Comparison of ENCODE assay signal across 21 cellular contexts in genomic region chr1:117630423-117630998, GRCh38. TPM values are rescaled to one million over a fixed set of nuclear protein-coding genes. Genes with fewer than 3 reads are reported as not detected.
A peak's percentile ranks its signal among the peaks of the same experiment; 100 is the strongest.
DNase-seq lines count a peak whose midpoint lies in the region; ATAC-seq, FAIRE-seq and TF ChIP-seq lines count a peak whose summit lies in the region.
"Had no signal": no experiment of that assay in that cellular context is flagged by ENCODE, and none has a peak within 500 bp of the region (broad histone marks: within the 10 kb centered on the region; RNA-seq: fewer than 3 reads in every experiment).

No MANE protein-coding gene starts in this region.

- FAIRE-seq in GM12891 (lab: Jason Lieb, UNC): no peak
- FAIRE-seq: D721Med had no signal

- no peak overlapping the region for H3K4me3 Mint-ChIP-seq in activated CD8-positive, alpha-beta T cell treated with anti-CD3 and anti-CD28 coated beads, Interleukin-2, amount 10 ng/mL, durations not matched to agents 7 days and 5 days
- no peak overlapping the region for H3K4me3 Mint-ChIP-seq in activated CD8-positive, alpha-beta T cell treated with anti-CD3 and anti-CD28 coated beads for 36 hours
- H3K4me3 Mint-ChIP-seq in activated B cell treated with CpG ODN at 0.5 μM for 24 hours: no peak overlapping the region
- H3K4me3 Mint-ChIP-seq: effector memory CD8-positive, alpha-beta T cell; HFFc6; naive thymus-derived CD8-positive, alpha-beta T cell had no signal

- peaks cover 21% of the 10 kb centered on the region for H3K36me3 Mint-ChIP-seq in activated CD8-positive, alpha-beta T cell treated with anti-CD3 and anti-CD28 coated beads, Interleukin-2, amount 10 ng/mL, durations not matched to agents 7 days and 5 days (ENCODE audit: low read depth)
- H3K36me3 Mint-ChIP-seq in activated CD8-positive, alpha-beta T cell treated with anti-CD3 and anti-CD28 coated beads for 36 hours (ENCODE audit: low read depth): no peaks in the 10 kb centered on the region
- H3K36me3 Mint-ChIP-seq in activated B cell treated with CpG ODN at 0.5 μM for 24 hours (ENCODE audit: low read depth): peaks cover 31% of the 10 kb centered on the region

- H3K27me3 ChIP-seq in stomach: no peaks in the 10 kb centered on the region
- H3K27me3 ChIP-seq: BLaER1 treated with 17β-estradiol and CSF1 and Interleukin-3, amounts not matched to agents 10 nM and 100 nM had no signal

- no peak for DNase-seq in activated CD8-positive, alpha-beta T cell treated with anti-CD3 and anti-CD28 coated beads, Interleukin-2, amount 10 ng/mL, durations not matched to agents 7 days and 5 days
- DNase-seq in activated CD8-positive, alpha-beta T cell treated with anti-CD3 and anti-CD28 coated beads for 36 hours: no peak
- DNase-seq in activated B cell treated with CpG ODN at 0.5 μM for 24 hours: no peak
- DNase-seq in left lobe of liver (ENCODE audit: low spot score): peak; percentile 55
- no peak for DNase-seq in stomach
- DNase-seq in erythroblast (lab: John Stamatoyannopoulos, UW): no peak
- DNase-seq in GM12891 (ENCODE audit: insufficient read length, low spot score): no peak
- DNase-seq: activated CD4-positive, alpha-beta T cell treated with anti-CD3 and anti-CD28 coated beads for 4 hours; activated naive CD4-positive, alpha-beta T cell; effector memory CD8-positive, alpha-beta T cell; HFFc6; KBM-7; naive thymus-derived CD8-positive, alpha-beta T cell; NCI-H1930; NCI-H446; stimulated activated CD4-positive, alpha-beta T cell treated with anti-CD3 and anti-CD28 coated beads, Interleukin-4, amount 100 ng/mL, for 1 hour; SW 1271 had no signal

- 56 to 80% (median 62%) methylated on average over 11 to 15 of the region's 15 CpGs for WGBS in stomach, 5 donors

- no peaks in the 10 kb centered on the region for H3K36me3 ChIP-seq in stomach
- H3K36me3 ChIP-seq: BLaER1 treated with 17β-estradiol and CSF1 and Interleukin-3, amounts not matched to agents 10 nM and 100 nM had no signal

- H3K27me3 Mint-ChIP-seq in activated CD8-positive, alpha-beta T cell treated with anti-CD3 and anti-CD28 coated beads, Interleukin-2, amount 10 ng/mL, durations not matched to agents 7 days and 5 days (ENCODE audit: low read depth): peaks cover 6% of the 10 kb centered on the region
- H3K27me3 Mint-ChIP-seq in activated CD8-positive, alpha-beta T cell treated with anti-CD3 and anti-CD28 coated beads for 36 hours: peaks cover 24% of the 10 kb centered on the region
- no peaks in the 10 kb centered on the region for H3K27me3 Mint-ChIP-seq in activated B cell treated with CpG ODN at 0.5 μM for 24 hours
- H3K27me3 Mint-ChIP-seq: effector memory CD8-positive, alpha-beta T cell had no signal

- intact Hi-C loops in activated CD8-positive, alpha-beta T cell treated with anti-CD3 and anti-CD28 coated beads for 36 hours (cut with micrococcal nuclease): no loop called here
- intact Hi-C loops in activated B cell treated with CpG ODN at 0.5 μM for 24 hours (cut with micrococcal nuclease): no loop called here
- intact Hi-C loops in stomach (cut with DNase I; ENCODE audit: low total_unique reads): no loop called here

- H3K9me3 Mint-ChIP-seq in activated CD8-positive, alpha-beta T cell treated with anti-CD3 and anti-CD28 coated beads, Interleukin-2, amount 10 ng/mL, durations not matched to agents 7 days and 5 days (ENCODE audit: insufficient read depth): no peaks in the 10 kb centered on the region
- no peaks in the 10 kb centered on the region for H3K9me3 Mint-ChIP-seq in activated CD8-positive, alpha-beta T cell treated with anti-CD3 and anti-CD28 coated beads for 36 hours
- no peaks in the 10 kb centered on the region for H3K9me3 Mint-ChIP-seq in activated B cell treated with CpG ODN at 0.5 μM for 24 hours
- H3K9me3 Mint-ChIP-seq: effector memory CD8-positive, alpha-beta T cell; HFFc6; naive thymus-derived CD8-positive, alpha-beta T cell had no signal

- peaks cover 37% of the 10 kb centered on the region for H3K4me1 Mint-ChIP-seq in activated CD8-positive, alpha-beta T cell treated with anti-CD3 and anti-CD28 coated beads, Interleukin-2, amount 10 ng/mL, durations not matched to agents 7 days and 5 days (ENCODE audit: low read depth)
- H3K4me1 Mint-ChIP-seq in activated CD8-positive, alpha-beta T cell treated with anti-CD3 and anti-CD28 coated beads for 36 hours (ENCODE audit: low read depth): peaks cover 13% of the 10 kb centered on the region
- H3K4me1 Mint-ChIP-seq in activated B cell treated with CpG ODN at 0.5 μM for 24 hours: peaks cover 94% of the 10 kb centered on the region

- ATAC-seq in activated CD8-positive, alpha-beta T cell treated with anti-CD3 and anti-CD28 coated beads, Interleukin-2, amount 10 ng/mL, durations not matched to agents 7 days and 5 days: peak; percentile 18
- no peak for ATAC-seq in activated CD8-positive, alpha-beta T cell treated with anti-CD3 and anti-CD28 coated beads for 36 hours
- ATAC-seq in activated B cell treated with CpG ODN at 0.5 μM for 24 hours (ENCODE audit: low read depth) (no peak), left lobe of liver (peak; percentile 4), HG03469 (IDR thresholded peaks at IDR 0.05; ENCODE audit: unreplicated experiment) (no peak)

- no peak overlapping the region for H3K27ac Mint-ChIP-seq in activated CD8-positive, alpha-beta T cell treated with anti-CD3 and anti-CD28 coated beads, Interleukin-2, amount 10 ng/mL, durations not matched to agents 7 days and 5 days
- no peak overlapping the region for H3K27ac Mint-ChIP-seq in activated CD8-positive, alpha-beta T cell treated with anti-CD3 and anti-CD28 coated beads for 36 hours
- peak overlapping the region; percentile 31 for H3K27ac Mint-ChIP-seq in activated B cell treated with CpG ODN at 0.5 μM for 24 hours
- H3K27ac Mint-ChIP-seq: HFFc6 had no signal

- no peak for TF ChIP-seq EP300 in stomach (IDR thresholded peaks at IDR 0.05)

- POLR2A ChIA-PET in activated CD8-positive, alpha-beta T cell treated with anti-CD3 and anti-CD28 coated beads, Interleukin-2, amount 10 ng/mL, durations not matched to agents 7 days and 5 days (lab: Charles Lee): no interaction called here
- POLR2A ChIA-PET in activated CD8-positive, alpha-beta T cell treated with anti-CD3 and anti-CD28 coated beads for 36 hours (lab: Charles Lee): interaction anchor here (1.4 to 1.8 kb wide), 3 partner anchors 9 to 26 kb away, joined by 3 to 5 read pairs (median 3); no protein-coding TSS in a partner anchor
- POLR2A ChIA-PET in activated B cell treated with CpG ODN at 0.5 μM for 24 hours (lab: Charles Lee): interaction anchor here (0.9 to 40.7 kb wide), 3 partner anchors 13 to 28 kb away, joined by 4 to 1269 read pairs (median 248); partner anchors contain the start of gene TENT5C

- H3K27ac ChIP-seq in stomach: peak overlapping the region; percentile 40 to 64 (median 46)
- H3K27ac ChIP-seq: BLaER1 treated with 17β-estradiol and CSF1 and Interleukin-3, amounts not matched to agents 10 nM and 100 nM; parathyroid adenoma had no signal

- no peak overlapping the region for H3K4me3 ChIP-seq in stomach
- H3K4me3 ChIP-seq: BLaER1 treated with 17β-estradiol and CSF1 and Interleukin-3, amounts not matched to agents 10 nM and 100 nM had no signal

- H3K4me1 ChIP-seq in stomach: peaks cover 37 to 90% (median 74%) of the 10 kb centered on the region in 4 donors

- CTCF ChIA-PET in activated CD8-positive, alpha-beta T cell treated with anti-CD3 and anti-CD28 coated beads, Interleukin-2, amount 10 ng/mL, durations not matched to agents 7 days and 5 days (lab: Charles Lee): interaction anchor here (1.4 to 2.5 kb wide), 2 partner anchors 23 to 95 kb away, joined by 5 to 9 read pairs; no protein-coding TSS in a partner anchor
- CTCF ChIA-PET in activated CD8-positive, alpha-beta T cell treated with anti-CD3 and anti-CD28 coated beads for 36 hours (lab: Charles Lee): interaction anchor here (1.1 to 1.9 kb wide), 2 partner anchors 19 to 124 kb away, joined by 3 to 7 read pairs; no protein-coding TSS in a partner anchor
- CTCF ChIA-PET in activated B cell treated with CpG ODN at 0.5 μM for 24 hours (lab: Charles Lee): interaction anchor here (0.9 to 1.5 kb wide), 3 partner anchors 12 to 44 kb away, joined by 3 to 4 read pairs (median 3); no protein-coding TSS in a partner anchor

- no peak for TF ChIP-seq CTCF in activated CD8-positive, alpha-beta T cell treated with anti-CD3 and anti-CD28 coated beads for 36 hours (IDR thresholded peaks at IDR 0.05)
- TF ChIP-seq CTCF in activated B cell treated with CpG ODN at 0.5 μM for 24 hours (IDR thresholded peaks at IDR 0.05) (no peak), stomach (IDR thresholded peaks at IDR 0.05) (no peak)

- H3K9me3 ChIP-seq in stomach: no peaks in the 10 kb centered on the region
- H3K9me3 ChIP-seq: BLaER1 treated with 17β-estradiol and CSF1 and Interleukin-3, amounts not matched to agents 10 nM and 100 nM had no signal

- TF ChIP-seq POLR2A in stomach (IDR thresholded peaks at IDR 0.05) (no peak), erythroblast (IDR thresholded peaks at IDR 0.05; ENCODE audit: low read length) (no peak), GM12891 (IDR thresholded peaks at IDR 0.05; ENCODE audit: low read depth, low read length) (no peak)

TF ChIP-seq in GM12891, 5 proteins besides CTCF, POLR2A, EP300 and RAD21:
- TF ChIP-seq PAX5 (IDR thresholded peaks at IDR 0.05; ENCODE audit: insufficient read depth, low read length, severe bottlenecking) (no peak), TAF1 (IDR thresholded peaks at IDR 0.05; ENCODE audit: low read depth, low read length) (no peak), POU2F2 (IDR thresholded peaks at IDR 0.05; ENCODE audit: low read depth, low read length) (no peak), POLR2AphosphoS5 (IDR thresholded peaks at IDR 0.05; ENCODE audit: low read depth, low read length) (no peak)

RNA-seq across cellular contexts. Expression of gene TENT5C, which starts 24.7 kb away (rescaled TPM):
- total RNA-seq in activated CD8-positive, alpha-beta T cell treated with anti-CD3 and anti-CD28 coated beads, Interleukin-2, amount 10 ng/mL, durations not matched to agents 7 days and 5 days: 10 to 100 TPM; 20.7 to 20.8 TPM
- total RNA-seq in activated CD8-positive, alpha-beta T cell treated with anti-CD3 and anti-CD28 coated beads for 36 hours: 10 to 100 TPM; 13.1 to 13.6 TPM
- total RNA-seq in activated B cell treated with CpG ODN at 0.5 μM for 24 hours (56.2 and 59.3 TPM in 2 replicates), left lobe of liver (2.4 TPM), stomach (10 to 100 TPM in 4 of 5 donors, 1 to 10 TPM in 1; 9.0 to 28.1 (median 14.7) TPM)
- polyA plus RNA-seq in stomach: 1 to 10 TPM; 6.0 to 9.5 (median 8.3) TPM
- 0.87 TPM for polyA plus RNA-seq in GM12891 (2012; ENCODE audit: low read depth, missing spikeins)

Comparison
In these comparisons a context has a peak if more than half of its experiments do, and no peak if none do; other contexts are left out.
1. ATAC-seq: peak in activated CD8-positive, alpha-beta T cell treated with anti-CD3 and anti-CD28 coated beads, Interleukin-2, amount 10 ng/mL, durations not matched to agents 7 days and 5 days (single experiment) and left lobe of liver (single experiment); none in activated CD8-positive, alpha-beta T cell treated with anti-CD3 and anti-CD28 coated beads for 36 hours (single experiment), activated B cell treated with CpG ODN at 0.5 μM for 24 hours (single experiment) and HG03469 (single experiment).